ENCODE assay signal across 8 cellular contexts in the genomic region with DNA sequence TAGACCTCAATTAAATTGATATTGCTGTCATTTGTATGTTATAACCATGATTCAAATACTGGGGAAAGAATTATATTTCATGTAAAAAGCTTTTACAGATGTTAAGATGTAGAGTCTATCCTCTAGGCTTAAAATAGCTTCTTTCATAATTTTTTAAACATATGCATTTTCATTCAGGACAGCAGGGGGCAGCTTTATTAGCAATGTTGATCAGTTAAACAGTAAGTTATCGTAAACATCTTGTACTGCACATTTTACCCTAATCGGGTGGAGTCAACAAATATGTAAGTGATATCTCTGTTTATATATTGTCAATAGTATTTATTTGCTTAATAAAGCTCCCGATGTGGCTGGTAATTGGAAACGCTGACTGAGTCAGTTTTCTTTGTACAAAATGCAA.
DNase-seq lines count a peak whose midpoint lies in the region; ATAC-seq, FAIRE-seq and TF ChIP-seq lines count a peak whose summit lies in the region.

No MANE protein-coding gene starts in this region.

- FAIRE-seq in A204.1 (lab: Jason Lieb, UNC) (peak; percentile 29), HTR-8/SVneo (lab: Jason Lieb, UNC) (no peak)

- H3K4me1 Mint-ChIP-seq in glutamatergic neuron (ENCODE audit: low read depth, unreplicated experiment), result peaks cover 4% of the 10 kb centered on the region

- no peak overlapping the region for H3K4me3 ChIP-seq in GM12864 (ENCODE audit: low read depth, low read length)
- peak overlapping the region; percentile 22 for H3K4me3 ChIP-seq in SK-N-MC

- peaks cover 4% of the 10 kb centered on the region for H3K36me3 Mint-ChIP-seq in glutamatergic neuron (ENCODE audit: unreplicated experiment)

- ATAC-seq in HG03432 (IDR thresholded peaks at IDR 0.05; ENCODE audit: unreplicated experiment), result no peak

- peaks cover 2% of the 10 kb centered on the region for H3K27me3 Mint-ChIP-seq in glutamatergic neuron (ENCODE audit: unreplicated experiment)

- H3K27ac ChIP-seq in SK-N-MC (no peak overlapping the region), substantia nigra (ENCODE audit: low read depth, low read length, poor library complexity, severe bottlenecking) (no peak overlapping the region)

- H3K4me3 Mint-ChIP-seq in glutamatergic neuron (ENCODE audit: unreplicated experiment), result no peak overlapping the region

- H3K27ac Mint-ChIP-seq in glutamatergic neuron (ENCODE audit: unreplicated experiment), result no peak overlapping the region

- no peak overlapping the region for H3K9ac ChIP-seq in SK-N-MC (ENCODE audit: insufficient read length)

- no peaks in the 10 kb centered on the region for H3K9me3 Mint-ChIP-seq in glutamatergic neuron (ENCODE audit: unreplicated experiment)

- no peak for DNase-seq in GM12864 (ENCODE audit: low read depth)
- no peak for DNase-seq in SK-N-MC (ENCODE audit: low read depth, low spot score)
- DNase-seq in glutamatergic neuron, result no peak
- no peak for DNase-seq in HTR-8/SVneo (ENCODE audit: insufficient read length, low spot score)
- DNase-seq in retina, result no peak
- DNase-seq in substantia nigra (lab: John Stamatoyannopoulos, UW), result no peak

- TF ChIP-seq CTCF in GM12864 (IDR thresholded peaks at IDR 0.05; ENCODE audit: low read depth, low read length, missing control alignments), result peak; percentile 26
- peak; percentile 30 for TF ChIP-seq CTCF in glutamatergic neuron (IDR thresholded peaks at IDR 0.05; ENCODE audit: partially characterized antibody, unreplicated experiment)

- no peaks in the 10 kb centered on the region for H3K9me3 ChIP-seq in SK-N-MC (ENCODE audit: low read depth, low read length)

- no peaks in the 10 kb centered on the region for H3K36me3 ChIP-seq in SK-N-MC (ENCODE audit: insufficient read depth, low read length)
